ENCODE assay signal across 16 cellular contexts in the genomic region with DNA sequence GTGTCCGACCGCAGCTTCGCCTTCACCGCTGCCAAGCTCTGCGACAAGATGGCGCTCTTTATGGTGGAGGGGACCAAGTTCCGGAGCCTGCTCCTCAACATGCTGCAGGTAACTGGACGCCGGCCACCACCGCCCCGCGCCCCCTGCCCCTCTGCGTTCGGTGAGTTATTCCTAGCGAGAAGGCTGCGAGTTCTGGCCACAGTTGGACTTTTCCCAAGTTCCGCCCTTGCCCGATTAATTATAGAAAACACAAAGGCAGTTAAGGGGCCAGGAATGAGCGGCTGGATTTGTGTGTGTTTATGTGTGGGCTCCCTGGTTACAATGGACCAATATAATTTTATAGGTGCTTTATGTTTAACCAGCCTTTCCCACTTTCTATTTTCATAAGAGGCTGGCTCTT.
"Had no signal": no experiment of that assay in that cellular context is flagged by ENCODE, and none has a peak within 500 bp of the region (broad histone marks: within the 10 kb centered on the region; RNA-seq: fewer than 3 reads in every experiment).

No MANE protein-coding gene starts in this region.

- H3K27me3 ChIP-seq: neural progenitor cell, upper lobe of right lung had no signal

- H3K27ac ChIP-seq: neural progenitor cell, upper lobe of right lung, WERI-Rb-1 had no signal

- H2AFZ ChIP-seq: neural progenitor cell had no signal

- ATAC-seq: activated naive CD4-positive, alpha-beta T cell treated with anti-CD3 and anti-CD28 coated beads, Interleukin-2, amount 50 U/mL, for 72 hours; activated T-helper 17 cell treated with anti-CD3 and anti-CD28 coated beads, Interleukin-2, amount 50 U/mL, for 72 hours; SK-N-SH treated with all-trans-retinoic acid at 6 μM for 48 hours; stimulated activated naive CD8-positive, alpha-beta T cell treated with anti-CD3 and anti-CD28 coated beads, Interleukin-15, Interleukin-2, amounts not matched to agents 100 U/mL and 50 U/mL, for 24 hours; upper lobe of right lung had no signal

- H3K9me3 ChIP-seq: upper lobe of right lung had no signal

- H3K4me2 ChIP-seq: neural progenitor cell had no signal

- H3K36me3 ChIP-seq: neural progenitor cell, upper lobe of right lung had no signal

- H3K9ac ChIP-seq: neural progenitor cell had no signal

- DNase-seq: activated CD4-positive, alpha-beta T cell treated with anti-CD3 and anti-CD28 coated beads, Interleukin-2, amount 50 U/mL, for 1 hour; activated CD4-positive, CD25-positive, alpha-beta regulatory T cell treated with anti-CD3 and anti-CD28 coated beads, Interleukin-2, amount 50 U/mL, for 72 hours; activated T-cell treated with anti-CD3 and anti-CD28 coated beads, Interleukin-2, amount 50 U/mL, for 1 hour; aorta; cortex of kidney; endodermal cell; naive B cell; retina; stimulated activated CD4-positive, alpha-beta T cell treated with anti-CD3 and anti-CD28 coated beads, Interleukin-4, amount 100 ng/mL, for 4 hours; stimulated activated naive CD8-positive, alpha-beta T cell treated with anti-CD3 and anti-CD28 coated beads, Interleukin-15, Interleukin-2, amounts not matched to agents 100 U/mL and 50 U/mL, for 24 hours; upper lobe of right lung; WERI-Rb-1 had no signal

- H3K4me3 ChIP-seq: neural progenitor cell, upper lobe of right lung had no signal
